8 cellular contexts compared by ENCODE assay signal in genomic region chr18:77940566-77940965, GRCh38.
"Had no signal": no experiment of that assay in that cellular context is flagged by ENCODE, and none has a peak within 500 bp of the region (broad histone marks: within the 10 kb centered on the region; RNA-seq: fewer than 3 reads in every experiment).

No MANE protein-coding gene starts in this region.

- H3K27ac Mint-ChIP-seq: H9 had no signal

- ATAC-seq: K562 had no signal

- H3K27ac ChIP-seq: GM23248 had no signal

- H3K4me1 Mint-ChIP-seq: H9 had no signal

- H3K4me3 ChIP-seq: GM23248, K562 had no signal

- H3K4me3 Mint-ChIP-seq: H9 had no signal

- FAIRE-seq: H54, HTR-8/SVneo, K562 had no signal

- DNase-seq: GM23248, GOT3, H9, HCEC 1CT, IMR-90 had no signal

- H3K9ac ChIP-seq: GM23248 had no signal
